Comparison of ENCODE assay signal across 20 cellular contexts in genomic region chr2:200422532-200423262, GRCh38.
DNase-seq lines count a peak whose midpoint lies in the region; ATAC-seq and TF ChIP-seq lines count a peak whose summit lies in the region.
"Had no signal": no experiment of that assay in that cellular context is flagged by ENCODE, and none has a peak within 500 bp of the region (broad histone marks: within the 10 kb centered on the region; RNA-seq: fewer than 3 reads in every experiment).

No MANE protein-coding gene starts in this region.

- no peak overlapping the region for H3K27ac Mint-ChIP-seq in H9
- peak overlapping the region; percentile 73 for H3K27ac Mint-ChIP-seq in WTC11
- H3K27ac Mint-ChIP-seq in immature natural killer cell: no peak overlapping the region
- H3K27ac Mint-ChIP-seq: activated naive CD4-positive, alpha-beta T cell treated with anti-CD3 and anti-CD28 coated beads, Interleukin-2, amount 50 U/mL, for 72 hours; stimulated activated naive CD8-positive, alpha-beta T cell treated with anti-CD3 and anti-CD28 coated beads, Interleukin-15, Interleukin-2, amounts not matched to agents 100 ng/mL and 50 ng/mL, for 24 hours had no signal

- DNase-seq in H9 (no peak), WTC11 (ENCODE audit: low spot score) (no peak), fibroblast of gingiva (ENCODE audit: low read depth) (peak; percentile 52), heart right ventricle (no peak), immature natural killer cell (no peak)
- DNase-seq: activated CD4-positive, CD25-positive, alpha-beta regulatory T cell; central memory CD4-positive, alpha-beta T cell; NCI-H187; NCI-H510A; ovary; small intestine; SW 1271; uterus had no signal

- H3K18ac ChIP-seq in H9 (ENCODE audit: insufficient read length, low read depth, low read length): no peak overlapping the region

- H3K23ac ChIP-seq in H9 (ENCODE audit: insufficient read length, low read depth, low read length): no peak overlapping the region

- no peak overlapping the region for H3K4me3 Mint-ChIP-seq in H9
- H3K4me3 Mint-ChIP-seq in WTC11: no peak overlapping the region
- no peak overlapping the region for H3K4me3 Mint-ChIP-seq in immature natural killer cell
- H3K4me3 Mint-ChIP-seq: stimulated activated naive CD8-positive, alpha-beta T cell treated with anti-CD3 and anti-CD28 coated beads, Interleukin-15, Interleukin-2, amounts not matched to agents 100 ng/mL and 50 ng/mL, for 24 hours had no signal

- no peaks in the 10 kb centered on the region for H4K20me1 ChIP-seq in H9 (ENCODE audit: control insufficient read depth, insufficient read depth, insufficient read length)
- H4K20me1 ChIP-seq: BLaER1 treated with 17β-estradiol and CSF1 and Interleukin-3, amounts not matched to agents 10 nM and 100 nM had no signal

- H3K36me3 ChIP-seq in heart right ventricle: peaks cover 0 to 94% (median 30%) of the 10 kb centered on the region in 9 donors
- H3K36me3 ChIP-seq: ovary, uterus had no signal

- H3K9me3 ChIP-seq in H9 (ENCODE audit: control insufficient read depth, low read depth, low read length) (no peaks in the 10 kb centered on the region), heart right ventricle (no peaks in the 10 kb centered on the region)
- H3K9me3 ChIP-seq: BLaER1 treated with 17β-estradiol and CSF1 and Interleukin-3, amounts not matched to agents 10 nM and 100 nM; ovary; uterus had no signal

- H4K91ac ChIP-seq in H9 (ENCODE audit: insufficient read length, low read depth, low read length): no peak overlapping the region

- H2BK12ac ChIP-seq in H9 (ENCODE audit: insufficient read length, low read depth, low read length): no peak overlapping the region

- H3K27me3 Mint-ChIP-seq in H9 (ENCODE audit: low read depth) (no peaks in the 10 kb centered on the region), WTC11 (ENCODE audit: low read depth) (no peaks in the 10 kb centered on the region), immature natural killer cell (ENCODE audit: low read depth in 3 of 3) (no peaks in the 10 kb centered on the region)
- H3K27me3 Mint-ChIP-seq: stimulated activated naive CD8-positive, alpha-beta T cell treated with anti-CD3 and anti-CD28 coated beads, Interleukin-15, Interleukin-2, amounts not matched to agents 100 ng/mL and 50 ng/mL, for 24 hours had no signal

- TF ChIP-seq CTCF in C4-2B (conservative IDR thresholded peaks at IDR 0.05) (peak; percentile 7; the same call in 1 of the 2 replicates), H9 (conservative IDR thresholded peaks at IDR 0.05) (peak; percentile 31; the same call in 2 of the 3 replicates), WTC11 (IDR thresholded peaks at IDR 0.05) (no peak), heart right ventricle (IDR thresholded peaks at IDR 0.05) (no peak)

- H2BK20ac ChIP-seq in H9 (ENCODE audit: low read depth, low read length, poor library complexity, severe bottlenecking): no peak overlapping the region

- CTCF ChIA-PET in WTC11 (lab: Charles Lee): interaction anchor here (0.6 kb wide), 1 partner anchor 1229 kb away, joined by 3 read pairs; no protein-coding TSS in a partner anchor

- no peak overlapping the region for H3K9ac ChIP-seq in H9 (ENCODE audit: extremely low read depth, insufficient read length, low read length)
- H3K9ac ChIP-seq: BLaER1 treated with 17β-estradiol and CSF1 and Interleukin-3, amounts not matched to agents 10 nM and 100 nM had no signal

- H3K36me3 Mint-ChIP-seq in H9 (ENCODE audit: insufficient read depth in 1 of 3, low read depth in 3 of 3) (peaks cover 10 to 34% (median 16%) of the 10 kb centered on the region in 3 experiments; a peak in 6 of 7 replicates), WTC11 (peaks cover 54% of the 10 kb centered on the region), immature natural killer cell (peaks cover 0 to 13% (median 9%) of the 10 kb centered on the region in 3 donors)

- no peak overlapping the region for H4K5ac ChIP-seq in H9 (ENCODE audit: insufficient read length, low read depth, low read length)

- H3K27ac ChIP-seq in C4-2B: no peak overlapping the region
- no peak overlapping the region for H3K27ac ChIP-seq in H9 (ENCODE audit: insufficient read length, low read depth, low read length)
- H3K27ac ChIP-seq in heart right ventricle: no peak overlapping the region
- H3K27ac ChIP-seq: BLaER1 treated with 17β-estradiol and CSF1 and Interleukin-3, amounts not matched to agents 10 nM and 100 nM; HL-60; ovary; uterus had no signal

- H4K8ac ChIP-seq in H9 (replicated peaks; ENCODE audit: insufficient read length, low read depth, low read length): no peak overlapping the region

- POLR2A ChIA-PET in WTC11 (lab: Charles Lee): no interaction called here

- H2AFZ ChIP-seq in H9 (ENCODE audit: low read length): no peak overlapping the region

- no peaks in the 10 kb centered on the region; the same call in 1 of the 2 replicates for H3K79me2 ChIP-seq in H9 (ENCODE audit: insufficient read depth, low read length)

- no peak overlapping the region for H3K4me3 ChIP-seq in heart right ventricle
- H3K4me3 ChIP-seq: BLaER1 treated with 17β-estradiol and CSF1 and Interleukin-3, amounts not matched to agents 10 nM and 100 nM; ovary; uterus had no signal

- H2BK15ac ChIP-seq in H9 (ENCODE audit: low read depth, low read length): no peak overlapping the region

- intact Hi-C loops in heart right ventricle (cut with DNase I): no loop called here

- no peak overlapping the region for H3K4ac ChIP-seq in H9 (ENCODE audit: low read depth, low read length)

- no peak overlapping the region for H3K4me2 ChIP-seq in H9 (ENCODE audit: insufficient read depth, insufficient read length, low read length)
- H3K4me2 ChIP-seq: BLaER1 treated with 17β-estradiol and CSF1 and Interleukin-3, amounts not matched to agents 10 nM and 100 nM had no signal

- H3K9me3 Mint-ChIP-seq in H9 (no peaks in the 10 kb centered on the region), WTC11 (no peaks in the 10 kb centered on the region), immature natural killer cell (no peaks in the 10 kb centered on the region)
- H3K9me3 Mint-ChIP-seq: activated naive CD4-positive, alpha-beta T cell treated with anti-CD3 and anti-CD28 coated beads, Interleukin-2, amount 50 U/mL, for 72 hours; stimulated activated naive CD8-positive, alpha-beta T cell treated with anti-CD3 and anti-CD28 coated beads, Interleukin-15, Interleukin-2, amounts not matched to agents 100 ng/mL and 50 ng/mL, for 24 hours had no signal

- no peaks in the 10 kb centered on the region for H3K23me2 ChIP-seq in H9 (ENCODE audit: insufficient read length, low read depth, low read length, poor library complexity, severe bottlenecking)

- no peak overlapping the region for H3K56ac ChIP-seq in H9 (ENCODE audit: insufficient read length, low read depth, low read length)

- no peak overlapping the region for H2AK5ac ChIP-seq in H9 (ENCODE audit: insufficient read length, low read length)

- no peak for ATAC-seq in WTC11
- ATAC-seq in heart right ventricle: no peak
- no peak for ATAC-seq in GM18861 (IDR thresholded peaks at IDR 0.05; ENCODE audit: unreplicated experiment)
- ATAC-seq in HG03439 (IDR thresholded peaks at IDR 0.05; ENCODE audit: unreplicated experiment): no peak
- ATAC-seq: activated naive CD4-positive, alpha-beta T cell treated with anti-CD3 and anti-CD28 coated beads, Interleukin-2, amount 50 U/mL, for 72 hours had no signal

- no peak overlapping the region for H3K14ac ChIP-seq in H9 (ENCODE audit: insufficient read depth, low read length)

- no peak overlapping the region for H2BK120ac ChIP-seq in H9 (ENCODE audit: low read depth, low read length, poor library complexity, severe bottlenecking)

- peaks cover 15 to 23% of the 10 kb centered on the region in 2 experiments for H3K4me1 Mint-ChIP-seq in H9
- peaks cover 30% of the 10 kb centered on the region for H3K4me1 Mint-ChIP-seq in WTC11
- no peaks in the 10 kb centered on the region for H3K4me1 Mint-ChIP-seq in immature natural killer cell

- H3K79me1 ChIP-seq in H9 (ENCODE audit: insufficient read depth, low read depth, low read length, poor library complexity, severe bottlenecking): no peaks in the 10 kb centered on the region

- H2BK5ac ChIP-seq in H9 (ENCODE audit: insufficient read length, low read length): no peak overlapping the region

- no peak overlapping the region for H3T11ph ChIP-seq in H9 (ENCODE audit: low read length)

- H3K4me1 ChIP-seq in H9 (ENCODE audit: insufficient read depth, low read length) (peaks cover 4% of the 10 kb centered on the region; the same call in 1 of the 2 replicates), heart right ventricle (no peaks in the 10 kb centered on the region)
- H3K4me1 ChIP-seq: BLaER1 treated with 17β-estradiol and CSF1 and Interleukin-3, amounts not matched to agents 10 nM and 100 nM; uterus had no signal

- no CpG with 5 or more reads among the region's 7 CpGs for WGBS in H9 (ENCODE audit: extremely low coverage, insufficient read length, low lambda C conversion rate)
- 95% methylated on average over 7 of the region's 7 CpGs for WGBS in heart right ventricle, 2 donors

- H3K27me3 ChIP-seq in H9 (ENCODE audit: insufficient read depth, low read length) (no peaks in the 10 kb centered on the region), heart right ventricle (no peaks in the 10 kb centered on the region)
- H3K27me3 ChIP-seq: BLaER1 treated with 17β-estradiol and CSF1 and Interleukin-3, amounts not matched to agents 10 nM and 100 nM; ovary; uterus had no signal

TF ChIP-seq in WTC11, 78 proteins besides CTCF, POLR2A, EP300 and RAD21 (continues in another document):
- TF ChIP-seq NFE2L1 (CRISPR knock-in tag; IDR thresholded peaks at IDR 0.05) (no peak), ZNF425 (CRISPR knock-in tag; conservative IDR thresholded peaks at IDR 0.05) (no peak), MAX (CRISPR knock-in tag; IDR thresholded peaks at IDR 0.05) (no peak), MYBL2 (CRISPR knock-in tag; IDR thresholded peaks at IDR 0.05) (no peak)

Comparison
In these comparisons a context has a peak if more than half of its experiments do, and no peak if none do; other contexts are left out.
1. CTCF ChIP-seq: peak in C4-2B (single experiment) and H9 (single experiment); none in WTC11 (single experiment) and heart right ventricle (0 of 9).